In the genomic region with DNA sequence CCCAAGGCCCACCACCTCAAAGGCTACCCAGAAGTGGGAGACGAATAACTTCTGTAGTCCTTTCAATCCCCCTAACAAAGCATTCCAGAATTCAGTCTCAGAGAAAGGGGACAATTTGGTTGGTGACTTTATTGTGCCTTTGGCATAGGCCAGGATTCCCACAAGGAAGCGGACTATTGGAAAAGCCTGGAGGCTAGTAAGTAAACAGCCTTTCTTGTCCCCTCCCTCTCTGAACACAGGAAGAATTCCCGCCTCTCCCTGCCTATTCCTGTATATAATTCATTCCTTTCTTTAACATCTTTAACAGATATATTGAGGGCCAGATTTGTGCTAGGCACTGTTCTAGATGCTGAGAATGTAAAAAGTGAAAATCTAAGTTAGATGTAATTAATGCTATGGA, we compare ENCODE assay signal across 6 cellular contexts.
"Had no signal": no experiment of that assay in that cellular context is flagged by ENCODE, and none has a peak within 500 bp of the region (broad histone marks: within the 10 kb centered on the region; RNA-seq: fewer than 3 reads in every experiment).

No MANE protein-coding gene starts in this region.

- H2AFZ ChIP-seq: GM23338 had no signal

- DNase-seq: H9, HCEC 1CT, IMR-90 had no signal

- H3K27ac ChIP-seq: HL-60 had no signal

- H3K9me3 Mint-ChIP-seq: GM23338, H9 had no signal

- H3K27ac Mint-ChIP-seq: GM23338, H9 had no signal

- H3K4me1 Mint-ChIP-seq: GM23338, H9 had no signal

- H3K4me2 ChIP-seq: GM23338 had no signal

- ATAC-seq: GM23338, K562 had no signal

- H3K4me3 ChIP-seq: GM23338, K562 had no signal

- H3K4me3 Mint-ChIP-seq: GM23338, H9 had no signal
